In genomic region chr15:95368211-95368610, GRCh38 we compare ENCODE assay signal across 31 cellular contexts.
DNase-seq lines count a peak whose midpoint lies in the region; ATAC-seq and TF ChIP-seq lines count a peak whose summit lies in the region.
"Had no signal": no experiment of that assay in that cellular context is flagged by ENCODE, and none has a peak within 500 bp of the region (broad histone marks: within the 10 kb centered on the region; RNA-seq: fewer than 3 reads in every experiment).

No MANE protein-coding gene starts in this region.

- DNase-seq in Daoy (ENCODE audit: low read depth) (peak; percentile 11), astrocyte of the spinal cord (ENCODE audit: low read depth, low spot score) (peak; percentile 37), fibroblast of pulmonary artery (ENCODE audit: low read depth) (peak; percentile 40), neural crest cell (ENCODE audit: low read depth, low spot score) (no peak), transverse colon (no peak), AG08396 (ENCODE audit: low spot score) (no peak), DMS153 treated with DMSO at 0.1 percent for 48 hours (lab: John Stamatoyannopoulos, UW; ENCODE audit: unreplicated experiment) (no peak)
- DNase-seq in activated naive CD8-positive, alpha-beta T cell treated with anti-CD3 and anti-CD28 coated beads, Interleukin-2, amount 50 U/mL, for 24 hours, result no peak
- DNase-seq: activated CD4-positive, alpha-beta memory T cell treated with anti-CD3 and anti-CD28 coated beads for 36 hours; activated CD4-positive, alpha-beta T cell treated with anti-CD3 and anti-CD28 coated beads for 1 hour; activated CD8-positive, alpha-beta memory T cell treated with anti-CD3 and anti-CD28 coated beads, Interleukin-2, amount 50 U/mL, for 48 hours; activated naive CD4-positive, alpha-beta T cell treated with anti-CD3 and anti-CD28 coated beads for 36 hours; BE2C; CD8-positive, alpha-beta T cell; effector CD8-positive, alpha-beta T cell; foreskin fibroblast; head of caudate nucleus; KBM-7; kidney; NCI-H1105; NCI-H2029 treated with DMSO at 0.1 percent for 48 hours; NCI-H2227 treated with DMSO at 0.1 percent for 48 hours; NCI-H526; nucleus accumbens; PC-9; psoas muscle; Right ventricle myocardium superior had no signal

- H3K4me1 Mint-ChIP-seq in neural crest cell, result peaks cover 61% of the 10 kb centered on the region
- no peaks in the 10 kb centered on the region for H3K4me1 Mint-ChIP-seq in activated naive CD8-positive, alpha-beta T cell treated with anti-CD3 and anti-CD28 coated beads, Interleukin-2, amount 50 U/mL, for 24 hours
- H3K4me1 Mint-ChIP-seq: stimulated activated effector memory CD8-positive, alpha-beta T cell treated with anti-CD3 and anti-CD28 coated beads, Interleukin-12 subunit alpha, Interleukin-12 subunit beta, amount 100 ng/mL, for 72 hours had no signal

- no peak for ATAC-seq in activated naive CD8-positive, alpha-beta T cell treated with anti-CD3 and anti-CD28 coated beads, Interleukin-2, amount 50 U/mL, for 24 hours
- ATAC-seq: CD8-positive, alpha-beta T cell; psoas muscle; stimulated activated effector memory CD8-positive, alpha-beta T cell treated with anti-CD3 and anti-CD28 coated beads, Interleukin-12 subunit alpha, Interleukin-12 subunit beta, amount 100 ng/mL, for 72 hours had no signal

- no peak overlapping the region for H3K27ac ChIP-seq in transverse colon
- H3K27ac ChIP-seq: adrenal gland, PC-9, psoas muscle had no signal

- intact Hi-C loops in transverse colon (cut with DNase I; ENCODE audit: low total_unique reads), result no loop called here

- H3K36me3 Mint-ChIP-seq in neural crest cell (ENCODE audit: low read depth), result no peaks in the 10 kb centered on the region
- no peaks in the 10 kb centered on the region for H3K36me3 Mint-ChIP-seq in activated naive CD8-positive, alpha-beta T cell treated with anti-CD3 and anti-CD28 coated beads, Interleukin-2, amount 50 U/mL, for 24 hours (ENCODE audit: low read depth)
- H3K36me3 Mint-ChIP-seq: activated CD4-positive, alpha-beta memory T cell treated with anti-CD3 and anti-CD28 coated beads for 36 hours; CD8-positive, alpha-beta T cell; stimulated activated effector memory CD8-positive, alpha-beta T cell treated with anti-CD3 and anti-CD28 coated beads, Interleukin-12 subunit alpha, Interleukin-12 subunit beta, amount 100 ng/mL, for 72 hours had no signal

- WGBS in transverse colon (ENCODE audit: low coverage in 1 of 2), 2 donors, result 64 to 74% methylated on average over 5 of the region's 5 CpGs

- no peaks in the 10 kb centered on the region for H3K9me3 ChIP-seq in transverse colon
- H3K9me3 ChIP-seq: adrenal gland, BE2C, psoas muscle, tibial nerve had no signal

- H3K36me3 ChIP-seq in transverse colon, result no peaks in the 10 kb centered on the region
- H3K36me3 ChIP-seq: adrenal gland, BE2C, tibial nerve had no signal

- in situ Hi-C loops in astrocyte of the spinal cord (cut with HindIII; ENCODE audit: low sequenced_read_pairs), result no loop called here
- in situ Hi-C loops in transverse colon (cut with MboI; ENCODE audit: low pct_ligation_motif_present in 1 of 4, low pct_unique_long_range_greater_than_20kb in 1 of 4, low sequenced_read_pairs in 3 of 4), result no loop called here

- H3K9me3 Mint-ChIP-seq in neural crest cell, result no peaks in the 10 kb centered on the region
- peaks cover 7% of the 10 kb centered on the region for H3K9me3 Mint-ChIP-seq in activated naive CD8-positive, alpha-beta T cell treated with anti-CD3 and anti-CD28 coated beads, Interleukin-2, amount 50 U/mL, for 24 hours
- H3K9me3 Mint-ChIP-seq: activated naive CD4-positive, alpha-beta T cell treated with anti-CD3 and anti-CD28 coated beads for 36 hours; CD8-positive, alpha-beta T cell had no signal

- no peaks in the 10 kb centered on the region for H3K27me3 Mint-ChIP-seq in neural crest cell (ENCODE audit: low read depth)
- H3K27me3 Mint-ChIP-seq in activated naive CD8-positive, alpha-beta T cell treated with anti-CD3 and anti-CD28 coated beads, Interleukin-2, amount 50 U/mL, for 24 hours, result peaks cover 4% of the 10 kb centered on the region
- H3K27me3 Mint-ChIP-seq: activated CD4-positive, alpha-beta memory T cell treated with anti-CD3 and anti-CD28 coated beads for 36 hours had no signal

- peak overlapping the region; percentile 66 for H3K27ac Mint-ChIP-seq in neural crest cell (ENCODE audit: unreplicated experiment)
- no peak overlapping the region for H3K27ac Mint-ChIP-seq in activated naive CD8-positive, alpha-beta T cell treated with anti-CD3 and anti-CD28 coated beads, Interleukin-2, amount 50 U/mL, for 24 hours
- H3K27ac Mint-ChIP-seq: activated CD4-positive, alpha-beta memory T cell treated with anti-CD3 and anti-CD28 coated beads for 36 hours; activated naive CD4-positive, alpha-beta T cell treated with anti-CD3 and anti-CD28 coated beads for 36 hours; CD8-positive, alpha-beta T cell; stimulated activated effector memory CD8-positive, alpha-beta T cell treated with anti-CD3 and anti-CD28 coated beads, Interleukin-12 subunit alpha, Interleukin-12 subunit beta, amount 100 ng/mL, for 72 hours; T-helper 2 cell treated with Interferon-gamma antibody and Interleukin-4, amounts not matched to agents 5 μg/mL and 100 μg/mL, for 36 hours had no signal

- no peak for TF ChIP-seq EP300 in transverse colon (IDR thresholded peaks at IDR 0.05; ENCODE audit: low read depth)

- peak overlapping the region; percentile 19 for H3K4me3 Mint-ChIP-seq in neural crest cell
- H3K4me3 Mint-ChIP-seq in activated naive CD8-positive, alpha-beta T cell treated with anti-CD3 and anti-CD28 coated beads, Interleukin-2, amount 50 U/mL, for 24 hours, result no peak overlapping the region
- H3K4me3 Mint-ChIP-seq: activated CD4-positive, alpha-beta memory T cell treated with anti-CD3 and anti-CD28 coated beads for 36 hours; activated naive CD4-positive, alpha-beta T cell treated with anti-CD3 and anti-CD28 coated beads for 36 hours; CD8-positive, alpha-beta T cell; stimulated activated effector memory CD8-positive, alpha-beta T cell treated with anti-CD3 and anti-CD28 coated beads, Interleukin-12 subunit alpha, Interleukin-12 subunit beta, amount 100 ng/mL, for 72 hours; T-helper 2 cell treated with Interferon-gamma antibody and Interleukin-4, amounts not matched to agents 5 μg/mL and 100 μg/mL, for 36 hours had no signal

- no peak for TF ChIP-seq CTCF in astrocyte of the spinal cord (IDR thresholded peaks at IDR 0.05; ENCODE audit: low read depth, low read length)
- no peak for TF ChIP-seq CTCF in fibroblast of pulmonary artery (IDR thresholded peaks at IDR 0.05; ENCODE audit: low read length, missing control alignments)
- TF ChIP-seq CTCF in neural crest cell (conservative IDR thresholded peaks at IDR 0.05), result no peak
- TF ChIP-seq CTCF in transverse colon (IDR thresholded peaks at IDR 0.05), result no peak

- no peaks in the 10 kb centered on the region for H3K4me1 ChIP-seq in transverse colon
- H3K4me1 ChIP-seq: adrenal gland, BE2C, psoas muscle had no signal

- H3K27me3 ChIP-seq in transverse colon, result no peaks in the 10 kb centered on the region
- H3K27me3 ChIP-seq: adrenal gland, BE2C, tibial nerve had no signal

- H3K4me3 ChIP-seq in astrocyte of the spinal cord (ENCODE audit: low read depth, low read length) (no peak overlapping the region), fibroblast of pulmonary artery (replicated peaks; ENCODE audit: low read depth, low read length) (no peak overlapping the region), transverse colon (no peak overlapping the region)
- H3K4me3 ChIP-seq: adrenal gland, PC-9, psoas muscle had no signal

- TF ChIP-seq POLR2A in transverse colon (IDR thresholded peaks at IDR 0.05), result no peak

Comparison
In these comparisons a context has a peak if more than half of its experiments do, and no peak if none do; other contexts are left out.
1. DNase-seq: peak in Daoy (single experiment), astrocyte of the spinal cord (single experiment) and fibroblast of pulmonary artery (single experiment); none in neural crest cell (single experiment), transverse colon (single experiment), AG08396 (single experiment), DMS153 treated with DMSO at 0.1 percent for 48 hours (single experiment) and activated naive CD8-positive, alpha-beta T cell treated with anti-CD3 and anti-CD28 coated beads, Interleukin-2, amount 50 U/mL, for 24 hours (single experiment).